Comparison of ENCODE assay signal across 26 cellular contexts in genomic region chr10:105161149-105161548, GRCh38.
"Had no signal": no experiment of that assay in that cellular context is flagged by ENCODE, and none has a peak within 500 bp of the region (broad histone marks: within the 10 kb centered on the region; RNA-seq: fewer than 3 reads in every experiment).

No MANE protein-coding gene starts in this region.

- DNase-seq: colonic mucosa; cortex of kidney; dermis blood vessel endothelial cell; dorsolateral prefrontal cortex; effector CD4-positive, alpha-beta T cell; effector CD8-positive, alpha-beta T cell; effector memory CD4-positive, alpha-beta T cell; effector memory CD8-positive, alpha-beta T cell; erythroblast; esophagus squamous epithelium; foreskin fibroblast; foreskin keratinocyte; foreskin melanocyte; gastrocnemius medialis; glutamatergic neuron; heart left ventricle; heart right ventricle had no signal

- H3K4me1 ChIP-seq: colonic mucosa, esophagus muscularis mucosa, esophagus squamous epithelium, foreskin keratinocyte, gastrocnemius medialis, gastroesophageal sphincter, heart left ventricle, heart right ventricle had no signal

- H3K9me3 ChIP-seq: colonic mucosa, esophagus muscularis mucosa, esophagus squamous epithelium, gastrocnemius medialis, gastroesophageal sphincter, heart left ventricle, heart right ventricle had no signal

- FAIRE-seq: colon, endometrium, endothelial cell of umbilical vein, frontal cortex had no signal

- H3K27ac ChIP-seq: colonic mucosa, coronary artery, dorsolateral prefrontal cortex, epithelial cell of prostate, esophagus muscularis mucosa, esophagus squamous epithelium, foreskin keratinocyte, gastrocnemius medialis, gastroesophageal sphincter, heart left ventricle, heart right ventricle had no signal

- H3K36me3 ChIP-seq: colonic mucosa, esophagus muscularis mucosa, esophagus squamous epithelium, gastrocnemius medialis, gastroesophageal sphincter, heart left ventricle, heart right ventricle had no signal

- H3K27me3 ChIP-seq: colonic mucosa, esophagus muscularis mucosa, esophagus squamous epithelium, foreskin keratinocyte, gastrocnemius medialis, gastroesophageal sphincter, heart left ventricle had no signal

- H3K4me3 ChIP-seq: colonic mucosa, coronary artery, dorsolateral prefrontal cortex, esophagus muscularis mucosa, esophagus squamous epithelium, gastrocnemius medialis, gastroesophageal sphincter, heart left ventricle, heart right ventricle had no signal

- ATAC-seq: effector memory CD8-positive, alpha-beta T cell; esophagus mucosa; foreskin keratinocyte; gastrocnemius medialis; gastroesophageal sphincter; heart left ventricle; heart right ventricle had no signal
